In the genomic region with DNA sequence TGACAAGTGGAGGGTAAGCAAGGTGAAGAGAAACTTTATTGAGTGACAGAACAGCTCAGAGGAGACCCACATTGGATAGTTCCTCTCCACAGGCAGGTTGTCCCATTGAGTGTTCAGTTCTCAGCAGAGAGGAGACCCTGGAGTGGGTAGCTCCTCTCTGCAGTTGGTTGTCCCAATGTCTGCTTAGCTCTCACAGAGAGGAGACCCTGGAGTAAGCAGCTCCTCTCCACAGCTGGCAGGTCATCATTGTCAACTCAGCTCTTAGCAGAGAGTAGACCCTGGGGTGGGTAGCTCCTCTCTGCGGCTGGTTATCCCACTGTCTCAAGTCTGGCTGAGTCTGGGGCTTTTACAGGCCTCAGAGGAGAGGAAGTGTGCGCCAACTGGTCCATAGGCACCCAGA, we compare ENCODE assay signal across 20 cellular contexts. TPM values are rescaled to one million over a fixed set of nuclear protein-coding genes. Genes with fewer than 3 reads are reported as not detected.
DNase-seq lines count a peak whose midpoint lies in the region; ATAC-seq and TF ChIP-seq lines count a peak whose summit lies in the region.
"Had no signal": no experiment of that assay in that cellular context is flagged by ENCODE, and none has a peak within 500 bp of the region (broad histone marks: within the 10 kb centered on the region; RNA-seq: fewer than 3 reads in every experiment).

No MANE protein-coding gene starts in this region.

- H3K27me3 Mint-ChIP-seq in endodermal cell (ENCODE audit: insufficient read depth) = peaks cover 3% of the 10 kb centered on the region

- H3K36me3 ChIP-seq in Peyer's patch (no peaks in the 10 kb centered on the region), endodermal cell (ENCODE audit: control insufficient read depth, insufficient read depth, low read length) (no peaks in the 10 kb centered on the region), mucosa of stomach (ENCODE audit: control insufficient read depth, insufficient read depth, low read length) (no peaks in the 10 kb centered on the region), upper lobe of left lung (no peaks in the 10 kb centered on the region), heart left ventricle (no peaks in the 10 kb centered on the region)

- H3K4me3 ChIP-seq in Peyer's patch (no peak overlapping the region), endodermal cell (ENCODE audit: low read length) (peak overlapping the region; percentile 3), mucosa of stomach (ENCODE audit: low read length) (no peak overlapping the region), upper lobe of left lung (no peak overlapping the region), heart left ventricle (no peak overlapping the region)
- H3K4me3 ChIP-seq: GM23338 had no signal

- TF ChIP-seq EP300 in upper lobe of left lung (IDR thresholded peaks at IDR 0.05) = no peak

- WGBS in endodermal cell (ENCODE audit: insufficient coverage in 1 of 2, insufficient read length in 1 of 2), 2 experiments = 90 to 94% methylated on average over 2 of the region's 2 CpGs
- WGBS in upper lobe of left lung, 2 donors = 80 to 100% methylated on average over 1 of the region's 2 CpGs
- 50 to 100% (median 94%) methylated on average over 2 of the region's 2 CpGs for WGBS in heart left ventricle, 4 donors

- peaks cover 45% of the 10 kb centered on the region for H3K9me3 Mint-ChIP-seq in endodermal cell

- ATAC-seq in upper lobe of left lung (ENCODE audit: low FRiP score in 2 of 2) = no peak
- no peak for ATAC-seq in heart left ventricle
- no peak for ATAC-seq in GM21528 (IDR thresholded peaks at IDR 0.05; ENCODE audit: low FRiP score, unreplicated experiment)
- ATAC-seq: GM23338 had no signal

- peaks cover 24% of the 10 kb centered on the region for H3K36me3 Mint-ChIP-seq in endodermal cell (ENCODE audit: low read depth)

- no peak overlapping the region for H3K9ac ChIP-seq in endodermal cell (ENCODE audit: extremely low read depth, low read length, poor library complexity, severe bottlenecking)
- H3K9ac ChIP-seq in mucosa of stomach (ENCODE audit: low read length) = peak overlapping the region; percentile 10
- H3K9ac ChIP-seq: SK-N-SH had no signal

- no peak overlapping the region for H3K27ac Mint-ChIP-seq in endodermal cell
- H3K27ac Mint-ChIP-seq: GM23338 had no signal

- H3K4me3 Mint-ChIP-seq in endodermal cell = no peak overlapping the region
- H3K4me3 Mint-ChIP-seq: GM23338 had no signal

- H3K4me1 ChIP-seq in Peyer's patch (peaks cover 0 to 36% (median 3%) of the 10 kb centered on the region in 4 donors), endodermal cell (ENCODE audit: control insufficient read depth, insufficient read depth, low read length) (no peaks in the 10 kb centered on the region), mucosa of stomach (ENCODE audit: control insufficient read depth, insufficient read depth, low read length) (peaks cover 58% of the 10 kb centered on the region), upper lobe of left lung (peaks cover 0 to 36% (median 16%) of the 10 kb centered on the region in 4 donors), heart left ventricle (no peaks in the 10 kb centered on the region)

- H3K27me3 ChIP-seq in Peyer's patch = no peaks in the 10 kb centered on the region
- no peaks in the 10 kb centered on the region for H3K27me3 ChIP-seq in endodermal cell (ENCODE audit: control insufficient read depth, insufficient read depth, low read length, poor library complexity, severe bottlenecking)
- no peaks in the 10 kb centered on the region for H3K27me3 ChIP-seq in mucosa of stomach (ENCODE audit: control insufficient read depth, insufficient read depth, low read length)
- no peaks in the 10 kb centered on the region for H3K27me3 ChIP-seq in upper lobe of left lung
- H3K27me3 ChIP-seq in heart left ventricle = no peaks in the 10 kb centered on the region

- DNase-seq in Peyer's patch (no peak), endodermal cell (no peak), upper lobe of left lung (no peak), Kasumi-1 (lab: John Stamatoyannopoulos, UW) (no peak), heart left ventricle (no peak)
- DNase-seq: ACHN, AML-193, DMS 273 treated with DMSO at 0.1 percent for 48 hours, GF-D8, KG1, NCI-H1417, NCI-H187, NCI-H2227 treated with DMSO at 0.1 percent for 48 hours, OCI-M1, RPMI8226, SHP77 treated with DMSO at 0.1 percent for 48 hours, SK-N-SH had no signal

- H3K4me1 Mint-ChIP-seq in endodermal cell = peaks cover 37% of the 10 kb centered on the region

- H3K27ac ChIP-seq in Peyer's patch (peak overlapping the region in 3 of 4 donors; percentile 69 to 94 (median 89)), endodermal cell (ENCODE audit: low read depth, low read length) (no peak overlapping the region), upper lobe of left lung (peak overlapping the region in 3 of 4 donors; percentile 17 to 64 (median 62)), heart left ventricle (no peak overlapping the region)

- intact Hi-C loops in heart left ventricle (cut with DNase I) = no loop called here

- TF ChIP-seq CTCF in Peyer's patch (IDR thresholded peaks at IDR 0.05) = no peak
- TF ChIP-seq CTCF in endodermal cell (conservative IDR thresholded peaks at IDR 0.05) = no peak
- TF ChIP-seq CTCF in upper lobe of left lung (IDR thresholded peaks at IDR 0.05) = no peak
- no peak for TF ChIP-seq CTCF in heart left ventricle (IDR thresholded peaks at IDR 0.05)

- no peaks in the 10 kb centered on the region for H3K9me3 ChIP-seq in Peyer's patch
- peaks cover 47% of the 10 kb centered on the region for H3K9me3 ChIP-seq in endodermal cell (ENCODE audit: control insufficient read depth, low read length)
- H3K9me3 ChIP-seq in mucosa of stomach (ENCODE audit: control insufficient read depth, low read length) = no peaks in the 10 kb centered on the region
- H3K9me3 ChIP-seq in upper lobe of left lung = no peaks in the 10 kb centered on the region
- no peaks in the 10 kb centered on the region for H3K9me3 ChIP-seq in heart left ventricle
- H3K9me3 ChIP-seq: SK-N-SH had no signal

- no peak for TF ChIP-seq POLR2A in Peyer's patch (IDR thresholded peaks at IDR 0.05)
- TF ChIP-seq POLR2A in upper lobe of left lung (IDR thresholded peaks at IDR 0.05) = no peak
- no peak for TF ChIP-seq POLR2A in heart left ventricle (IDR thresholded peaks at IDR 0.05)

RNA-seq across cellular contexts. Expression of gene CHD1L, which starts 6.0 kb away (rescaled TPM):
- total RNA-seq in Peyer's patch (10 to 100 TPM; 25.8 to 71.0 (median 38.3) TPM), endodermal cell (100 to 1,000 TPM; 112 to 117 TPM), upper lobe of left lung (10 to 100 TPM; 24.8 to 48.6 (median 34.6) TPM), heart left ventricle (10 to 100 TPM in 3 of 9 donors, 1 to 10 TPM in 6; 6.0 to 17.7 (median 8.2) TPM)
- 54.4 TPM for polyA plus RNA-seq in endodermal cell (2013, experiment 1 of 2)
- polyA plus RNA-seq in endodermal cell (2013, experiment 2 of 2) = 52.3 TPM
- polyA plus RNA-seq in heart left ventricle = 1 to 10 TPM; 5.8 to 6.9 TPM

RNA-seq across cellular contexts. Expression of gene FMO5, which starts 11.3 kb away (rescaled TPM):
- total RNA-seq in Peyer's patch (100 to 1,000 TPM in 3 of 4 donors, 10 to 100 TPM in 1; 31.4 to 156 (median 127) TPM), endodermal cell (10 to 100 TPM; 13.9 to 14.1 TPM), upper lobe of left lung (100 to 1,000 TPM in 4 of 6 donors, 10 to 100 TPM in 2; 37.4 to 258 (median 121) TPM), heart left ventricle (10 to 100 TPM in 1 of 9 donors, 1 to 10 TPM in 4, under 1 TPM in 4; 0.74 to 17.0 (median 1.2) TPM)
- polyA plus RNA-seq in endodermal cell (2013, experiment 1 of 2) = 2.6 TPM
- 2.3 TPM for polyA plus RNA-seq in endodermal cell (2013, experiment 2 of 2)
- 1 to 10 TPM in 1 of 2 donors, under 1 TPM in 1; 0.71 to 1.3 TPM for polyA plus RNA-seq in heart left ventricle

Comparison
In these comparisons a context has a peak if more than half of its experiments do, and no peak if none do; other contexts are left out.
1. H3K27ac ChIP-seq: peak in Peyer's patch (3 of 4) and upper lobe of left lung (3 of 4); none in endodermal cell (single experiment) and heart left ventricle (0 of 12).